Comparison of ENCODE assay signal across 8 cellular contexts in the genomic region with DNA sequence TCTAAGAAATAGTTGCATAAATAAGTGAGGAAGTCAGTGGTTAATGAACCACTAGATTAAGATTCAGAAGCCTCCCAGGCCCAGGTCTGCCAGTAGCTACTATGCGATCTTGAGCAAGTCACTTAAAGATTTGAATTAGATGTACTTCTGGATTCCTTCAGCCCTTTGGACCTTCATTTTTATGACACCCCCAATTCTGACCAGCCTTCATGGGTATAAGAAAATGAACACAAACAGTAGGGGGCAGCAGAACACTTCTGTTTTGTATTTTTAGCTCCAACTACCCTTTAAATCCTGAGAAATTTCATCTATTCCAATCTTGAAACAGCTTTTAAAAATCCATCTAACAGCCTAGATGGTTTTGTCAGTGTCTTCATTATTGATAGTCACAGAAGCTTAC. TPM values are rescaled to one million over a fixed set of nuclear protein-coding genes. Genes with fewer than 3 reads are reported as not detected.
DNase-seq lines count a peak whose midpoint lies in the region; ATAC-seq and TF ChIP-seq lines count a peak whose summit lies in the region.

No MANE protein-coding gene starts in this region.

- TF ChIP-seq POLR2A in adrenal gland (IDR thresholded peaks at IDR 0.05), result no peak
- TF ChIP-seq POLR2A in right lobe of liver (IDR thresholded peaks at IDR 0.05), result no peak

- H3K27me3 ChIP-seq in adrenal gland (no peaks in the 10 kb centered on the region), right lobe of liver (no peaks in the 10 kb centered on the region)
- no peaks in the 10 kb centered on the region for H3K27me3 ChIP-seq in CD8-positive, alpha-beta T cell (ENCODE audit: insufficient read depth, low read length)

- H3K36me3 Mint-ChIP-seq in CD8-positive, alpha-beta T cell, result no peaks in the 10 kb centered on the region

- no peak overlapping the region for H3K4me3 Mint-ChIP-seq in CD8-positive, alpha-beta T cell

- no peaks in the 10 kb centered on the region for H3K4me1 ChIP-seq in adrenal gland (replicated peaks in 1 of 2)
- H3K4me1 ChIP-seq in right lobe of liver, result no peaks in the 10 kb centered on the region
- H3K4me1 ChIP-seq in CD8-positive, alpha-beta T cell (ENCODE audit: insufficient read depth, low read length), result no peaks in the 10 kb centered on the region

- no peaks in the 10 kb centered on the region for H3K36me3 ChIP-seq in adrenal gland (replicated peaks in 1 of 2)
- no peaks in the 10 kb centered on the region for H3K36me3 ChIP-seq in right lobe of liver
- no peaks in the 10 kb centered on the region for H3K36me3 ChIP-seq in CD8-positive, alpha-beta T cell (ENCODE audit: insufficient read depth, low read length)

- ATAC-seq in right lobe of liver, result peak; percentile 40 to 46 (median 46)
- no peak for ATAC-seq in CD8-positive, alpha-beta T cell

- intact Hi-C loops in adrenal gland (cut with DNase I), result no loop called here
- intact Hi-C loops in right lobe of liver (cut with DNase I), result no loop called here
- intact Hi-C loops in CD8-positive, alpha-beta T cell (cut with DNase I, micrococcal nuclease), result no loop called here

- 40 to 47% (median 46%) methylated on average over 1 of the region's 1 CpG for WGBS in adrenal gland, 4 donors
- WGBS in right lobe of liver (ENCODE audit: insufficient coverage, low coverage, low lambda C conversion rate, missing lambda C conversion rate), result 22% methylated on average over 1 of the region's 1 CpG

- no peaks in the 10 kb centered on the region for H3K9me3 Mint-ChIP-seq in CD8-positive, alpha-beta T cell

- POLR2A ChIA-PET in CD8-positive, alpha-beta T cell (lab: Charles Lee), result no interaction called here

- TF ChIP-seq CTCF in adrenal gland (IDR thresholded peaks at IDR 0.05) (peak; percentile 33 to 61 (median 42)), right lobe of liver (IDR thresholded peaks at IDR 0.05) (peak; percentile 46 to 63 (median 58)), GM13976 (IDR thresholded peaks at IDR 0.05; ENCODE audit: borderline replicate concordance, control extremely low read depth, extremely low read depth, insufficient read depth, missing control alignments) (no peak)
- no peak for TF ChIP-seq CTCF in CD8-positive, alpha-beta T cell (IDR thresholded peaks at IDR 0.05)

- no peaks in the 10 kb centered on the region for H3K27me3 Mint-ChIP-seq in CD8-positive, alpha-beta T cell (ENCODE audit: low read depth)

- DNase-seq in Ammon's horn (ENCODE audit: low spot score) (peak; percentile 36), HT-29 (ENCODE audit: low spot score) (peak; percentile 61), adrenal gland (peak in 1 of 7 donors; percentile 10), right lobe of liver (no peak), ecto neural progenitor cell (ENCODE audit: low spot score) (no peak), hepatic stellate cell (ENCODE audit: low spot score) (no peak), GM13976 (ENCODE audit: low spot score) (no peak)
- no peak for DNase-seq in CD8-positive, alpha-beta T cell

- H3K27ac ChIP-seq in adrenal gland, result no peak overlapping the region
- H3K27ac ChIP-seq in right lobe of liver, result no peak overlapping the region
- no peak overlapping the region for H3K27ac ChIP-seq in CD8-positive, alpha-beta T cell (ENCODE audit: low read depth, low read length)

- H3K4me3 ChIP-seq in adrenal gland (no peak overlapping the region), right lobe of liver (no peak overlapping the region)
- H3K4me3 ChIP-seq in CD8-positive, alpha-beta T cell (ENCODE audit: low read depth, low read length), result no peak overlapping the region

- in situ Hi-C loops in GM13976 (cut with MboI; ENCODE audit: low sequenced_read_pairs, unreplicated experiment), result no loop called here

- H3K4me1 Mint-ChIP-seq in CD8-positive, alpha-beta T cell (ENCODE audit: low read depth), result no peaks in the 10 kb centered on the region

- no peak overlapping the region for H3K27ac Mint-ChIP-seq in CD8-positive, alpha-beta T cell

- CTCF ChIA-PET in CD8-positive, alpha-beta T cell (lab: Charles Lee), result no interaction called here

- no peaks in the 10 kb centered on the region for H3K9me3 ChIP-seq in adrenal gland (replicated peaks in 1 of 3)
- no peaks in the 10 kb centered on the region for H3K9me3 ChIP-seq in right lobe of liver
- H3K9me3 ChIP-seq in CD8-positive, alpha-beta T cell (ENCODE audit: low read length), result no peaks in the 10 kb centered on the region

RNA-seq across cellular contexts. Expression of a gene that starts 19.0 kb away (rescaled TPM):
- total RNA-seq in HT-29 (2014; rRNA removed; shearing (Covaris generic)), result not detected in 2 replicates
- total RNA-seq in adrenal gland (10 to 100 TPM; 14.1 to 44.4 (median 27.6) TPM), right lobe of liver (10 to 100 TPM in 5 of 6 experiments, 1 to 10 TPM in 1; 7.7 to 25.4 (median 13.4) TPM)
- 10 to 100 TPM in 1 of 3 donors, 1 to 10 TPM in 2; 3.6 to 22.7 (median 9.0) TPM for polyA plus RNA-seq in adrenal gland
- total RNA-seq in CD8-positive, alpha-beta T cell, result not detected

Comparison
In these comparisons a context has a peak if more than half of its experiments do, and no peak if none do; other contexts are left out.
1. DNase-seq: peak in Ammon's horn (single experiment) and HT-29 (single experiment); none in right lobe of liver (0 of 3), ecto neural progenitor cell (single experiment), hepatic stellate cell (single experiment), CD8-positive, alpha-beta T cell (0 of 7) and GM13976 (single experiment).
2. CTCF ChIP-seq: peak in adrenal gland (6 of 6) and right lobe of liver (4 of 4); none in CD8-positive, alpha-beta T cell (single experiment) and GM13976 (single experiment).